Comparison of ENCODE assay signal across 8 cellular contexts in the genomic region with DNA sequence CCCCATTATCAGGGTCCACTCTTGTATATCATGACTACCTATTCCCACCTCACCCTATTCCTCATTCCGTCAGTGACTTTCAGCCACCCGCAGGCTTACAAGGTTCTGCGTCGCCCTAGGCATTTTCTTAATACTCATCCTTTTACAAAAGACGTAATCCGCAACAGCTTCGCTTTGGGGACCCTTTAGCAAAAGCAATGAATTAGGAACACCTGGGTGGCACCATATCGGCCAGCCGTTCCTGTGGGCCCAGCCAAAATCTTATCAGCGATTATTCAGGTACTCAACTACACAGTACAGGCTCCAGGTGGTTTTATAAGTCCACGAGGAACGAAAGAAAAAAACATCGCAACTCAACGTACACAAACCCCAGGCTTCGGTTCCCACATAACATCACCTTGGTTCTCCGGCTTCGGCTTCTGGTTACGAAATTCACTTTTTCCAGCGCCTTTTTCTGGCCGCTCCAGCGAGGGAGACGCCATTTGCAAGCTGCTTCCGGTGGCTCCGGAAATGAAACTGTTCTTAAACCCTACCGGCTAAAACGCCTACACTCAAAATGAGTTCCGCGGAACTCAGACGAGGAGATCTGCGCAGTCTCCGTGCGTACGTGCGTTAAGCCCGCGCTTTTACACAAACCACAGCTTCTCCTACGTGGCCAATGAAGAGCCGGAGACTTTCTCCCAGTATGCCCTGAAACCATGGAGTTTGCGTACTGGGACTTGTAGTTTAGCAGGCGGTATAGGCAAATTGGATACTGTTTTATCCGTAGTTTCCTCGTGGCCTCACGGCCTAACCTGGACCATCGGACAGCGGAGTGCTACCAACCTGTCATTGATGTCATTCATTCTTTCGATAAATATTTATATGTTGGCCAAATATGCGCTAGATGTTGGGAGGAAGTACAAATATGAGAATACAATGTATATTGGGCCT. TPM values are rescaled to one million over a fixed set of nuclear protein-coding genes. Genes with fewer than 3 reads are reported as not detected.
DNase-seq lines count a peak whose midpoint lies in the region; ATAC-seq, FAIRE-seq and TF ChIP-seq lines count a peak whose summit lies in the region.

A gene (minus strand): TSS at position 494 of the 933 bp plus-strand sequence. CDS start 12 bp downstream, at position 482.

- peak; percentile 93 to 94 for DNase-seq in AML-193 (lab: John Stamatoyannopoulos, UW)
- peak; percentile 40 for DNase-seq in GM19238 (ENCODE audit: insufficient read length, low spot score)
- DNase-seq in NCI-H524 (lab: John Stamatoyannopoulos, UW), result peak; percentile 94 to 99
- peak; percentile 94 for DNase-seq in activated CD4-positive, alpha-beta T cell treated with anti-CD3 and anti-CD28 coated beads for 36 hours
- DNase-seq in choroid plexus epithelial cell (ENCODE audit: low read depth), result peak; percentile 100
- DNase-seq in kidney, result peak; percentile 96
- peak; percentile 91 for DNase-seq in stimulated activated CD4-positive, alpha-beta T cell treated with anti-CD3 and anti-CD28 coated beads, Interleukin-15, amount 100 ng/mL, for 24 hours

- H3K27me3 Mint-ChIP-seq in activated CD4-positive, alpha-beta T cell treated with anti-CD3 and anti-CD28 coated beads for 36 hours, result no peaks in the 10 kb centered on the region

- peaks cover 25% of the 10 kb centered on the region for H3K36me3 Mint-ChIP-seq in activated CD4-positive, alpha-beta T cell treated with anti-CD3 and anti-CD28 coated beads for 36 hours (ENCODE audit: low read depth)

- peaks cover 33% of the 10 kb centered on the region for H3K4me1 Mint-ChIP-seq in activated CD4-positive, alpha-beta T cell treated with anti-CD3 and anti-CD28 coated beads for 36 hours

- peak; percentile 94 for ATAC-seq in HG03442 (IDR thresholded peaks at IDR 0.05; ENCODE audit: unreplicated experiment)
- peak; percentile 96 for ATAC-seq in activated CD4-positive, alpha-beta T cell treated with anti-CD3 and anti-CD28 coated beads for 36 hours

- H3K4me1 ChIP-seq in kidney (ENCODE audit: control insufficient read depth in 1 of 2, insufficient read depth in 1 of 2, low read depth in 1 of 2, low read length in 2 of 2), result peaks cover 3 to 7% of the 10 kb centered on the region in 2 donors

- peak within 1 kb of the TSS; percentile 50 to 53 for H3K27ac ChIP-seq in kidney (ENCODE audit: low read depth in 2 of 2, low read length in 2 of 2)

- peak within 1 kb of the TSS; percentile 83 for H3K4me3 ChIP-seq in choroid plexus epithelial cell (ENCODE audit: low read depth, low read length)
- H3K4me3 ChIP-seq in kidney (ENCODE audit: low read length in 2 of 2), result peak within 1 kb of the TSS; percentile 91 to 100

- no peaks in the 10 kb centered on the region for H3K36me3 ChIP-seq in kidney (ENCODE audit: control insufficient read depth in 1 of 2, insufficient read depth in 2 of 2, low read length in 2 of 2)

- H3K9ac ChIP-seq in kidney (ENCODE audit: low read length in 2 of 2), result peak within 1 kb of the TSS; percentile 92 to 97

- CTCF ChIA-PET in activated CD4-positive, alpha-beta T cell treated with anti-CD3 and anti-CD28 coated beads for 36 hours (lab: Charles Lee), result interaction anchor here (0.6 to 2.6 kb wide), 11 partner anchors 14 to 837 kb away, joined by 3 to 22 read pairs (median 3); a partner anchor contains a TSS

- no peaks in the 10 kb centered on the region for H3K9me3 ChIP-seq in kidney (ENCODE audit: control insufficient read depth in 1 of 2, low read length in 2 of 2)

- H3K9me3 Mint-ChIP-seq in activated CD4-positive, alpha-beta T cell treated with anti-CD3 and anti-CD28 coated beads for 36 hours (ENCODE audit: low read depth), result no peaks in the 10 kb centered on the region

- FAIRE-seq in kidney (lab: Jason Lieb, UNC), result peak; percentile 88

- POLR2A ChIA-PET in activated CD4-positive, alpha-beta T cell treated with anti-CD3 and anti-CD28 coated beads for 36 hours (lab: Charles Lee), result interaction anchor here (0.7 to 1.7 kb wide), 7 partner anchors 14 to 522 kb away, joined by 3 to 9 read pairs (median 5); a partner anchor contains a TSS

- H3K27ac Mint-ChIP-seq in activated CD4-positive, alpha-beta T cell treated with anti-CD3 and anti-CD28 coated beads for 36 hours, result peak within 1 kb of the TSS; percentile 99

- H3K4me3 Mint-ChIP-seq in activated CD4-positive, alpha-beta T cell treated with anti-CD3 and anti-CD28 coated beads for 36 hours, result peak within 1 kb of the TSS; percentile 100

- peak; percentile 38 for TF ChIP-seq CTCF in choroid plexus epithelial cell (conservative IDR thresholded peaks at IDR 0.05; ENCODE audit: low read depth, low read length)
- no peak for TF ChIP-seq CTCF in kidney (IDR thresholded peaks at IDR 0.05; ENCODE audit: borderline replicate concordance, extremely low read depth, insufficient read depth)

- intact Hi-C loops in activated CD4-positive, alpha-beta T cell treated with anti-CD3 and anti-CD28 coated beads for 36 hours (cut with DNase I, micrococcal nuclease), result loop anchor here (1.0 to 10.0 kb wide), 13 partner anchors 22 to 1253 kb away; a partner anchor contains a TSS
- intact Hi-C loops in kidney (cut with DNase I), result no loop called here

RNA-seq across cellular contexts. Expression of the gene that starts here (rescaled TPM):
- total RNA-seq in activated CD4-positive, alpha-beta T cell treated with anti-CD3 and anti-CD28 coated beads for 36 hours, result 100 to 1,000 TPM; 122 to 147 TPM
- 50.7 TPM for total RNA-seq in kidney
- polyA plus RNA-seq in kidney (ENCODE audit: insufficient read depth, low read depth, low replicate concordance), result 20.0 TPM

Comparison
In these comparisons a context has a peak if more than half of its experiments do, and no peak if none do; other contexts are left out.
1. Peak in every context shown above with its lines: DNase-seq, ATAC-seq, H3K4me3 ChIP-seq and H3K27ac ChIP-seq.
2. DNase-seq: peak in every context shown above with its lines; median percentile 100 in choroid plexus epithelial cell; 96 in NCI-H524; 96 in kidney; 94 in activated CD4-positive, alpha-beta T cell treated with anti-CD3 and anti-CD28 coated beads for 36 hours; 94 in AML-193; 91 in stimulated activated CD4-positive, alpha-beta T cell treated with anti-CD3 and anti-CD28 coated beads, Interleukin-15, amount 100 ng/mL, for 24 hours; 40 in GM19238.